Comparison of ENCODE assay signal across 1 cellular context in the genomic region with DNA sequence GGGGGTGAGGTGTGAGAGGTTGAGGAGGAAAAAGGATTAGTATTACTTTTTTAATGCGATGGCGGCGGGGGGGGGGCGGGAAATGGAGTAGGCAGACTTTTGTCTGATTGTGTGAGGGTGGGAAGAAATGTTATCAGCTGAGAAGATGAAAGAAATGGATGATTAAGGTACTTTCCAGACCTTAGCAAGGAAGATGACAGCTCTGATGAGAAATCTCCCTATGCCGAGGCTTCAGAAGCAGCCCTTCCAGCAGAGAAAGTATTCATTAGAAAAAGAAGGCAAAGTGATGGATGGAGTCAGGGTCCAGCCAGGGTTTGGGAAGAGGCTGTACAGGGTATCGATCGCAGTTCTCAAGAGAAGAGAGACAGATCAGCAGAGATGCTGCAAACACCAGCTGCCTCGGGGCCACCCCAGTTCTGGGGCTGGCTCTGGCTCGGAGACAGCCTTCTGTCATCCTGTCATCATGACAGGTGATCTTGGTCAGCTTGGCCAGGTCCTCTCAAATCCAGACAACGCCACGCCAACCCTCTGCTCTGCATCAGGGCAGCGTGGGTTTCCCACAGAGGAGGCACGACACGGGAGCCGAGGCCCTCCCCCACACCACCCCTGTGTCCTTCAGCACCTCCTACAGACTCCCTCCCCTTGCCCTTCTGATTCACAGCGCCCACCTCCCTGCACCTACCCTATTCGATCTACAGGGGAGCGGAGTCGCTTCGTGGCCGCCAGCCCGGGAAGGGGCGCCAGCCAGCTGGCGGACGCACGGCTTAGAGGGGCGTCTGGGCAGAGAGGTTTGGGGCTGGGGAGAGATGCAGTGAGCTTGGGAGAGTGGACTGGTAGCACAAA.
TF ChIP-seq lines count a peak whose summit lies in the region.

No MANE protein-coding gene starts in this region.

TF ChIP-seq in SK-N-SH, 30 proteins besides CTCF, POLR2A, EP300 and RAD21 (continued from another document):
- TF ChIP-seq USF2 (IDR thresholded peaks at IDR 0.05; ENCODE audit: borderline replicate concordance, low read depth, low read length): no peak
- TF ChIP-seq GATA2 (CRISPR knock-in tag; IDR thresholded peaks at IDR 0.05): no peak
- no peak for TF ChIP-seq NFIC (IDR thresholded peaks at IDR 0.05; ENCODE audit: borderline replicate concordance)
- no peak for TF ChIP-seq FOSL2 (IDR thresholded peaks at IDR 0.05; ENCODE audit: borderline replicate concordance, low read depth)
